Comparison of ENCODE assay signal across 10 cellular contexts in genomic region chr20:17557675-17558006, GRCh38. TPM values are rescaled to one million over a fixed set of nuclear protein-coding genes. Genes with fewer than 3 reads are reported as not detected.
DNase-seq lines count a peak whose midpoint lies in the region; ATAC-seq and TF ChIP-seq lines count a peak whose summit lies in the region.
"Had no signal": no experiment of that assay in that cellular context is flagged by ENCODE, and none has a peak within 500 bp of the region (broad histone marks: within the 10 kb centered on the region; RNA-seq: fewer than 3 reads in every experiment).

No MANE protein-coding gene starts in this region.

- H3K27me3 Mint-ChIP-seq in HFFc6 (ENCODE audit: insufficient read depth) = no peaks in the 10 kb centered on the region
- H3K27me3 Mint-ChIP-seq in naive thymus-derived CD8-positive, alpha-beta T cell = peaks cover 0 to 11% (median 0%) of the 10 kb centered on the region in 5 donors
- no peaks in the 10 kb centered on the region for H3K27me3 Mint-ChIP-seq in activated CD4-positive, alpha-beta T cell treated with anti-CD3 and anti-CD28 coated beads for 36 hours
- H3K27me3 Mint-ChIP-seq: activated naive CD4-positive, alpha-beta T cell treated with anti-CD3 and anti-CD28 coated beads, Interleukin-2, amount 50 U/mL, for 24 hours had no signal

- peaks cover 6% of the 10 kb centered on the region for H3K36me3 Mint-ChIP-seq in HFFc6 (ENCODE audit: low read depth)
- H3K36me3 Mint-ChIP-seq in naive thymus-derived CD8-positive, alpha-beta T cell = no peaks in the 10 kb centered on the region
- H3K36me3 Mint-ChIP-seq in activated CD4-positive, alpha-beta T cell treated with anti-CD3 and anti-CD28 coated beads for 36 hours (ENCODE audit: low read depth) = no peaks in the 10 kb centered on the region
- H3K36me3 Mint-ChIP-seq: activated naive CD4-positive, alpha-beta T cell treated with anti-CD3 and anti-CD28 coated beads, Interleukin-2, amount 50 U/mL, for 24 hours had no signal

- peaks cover 61% of the 10 kb centered on the region for H3K4me1 Mint-ChIP-seq in HFFc6 (ENCODE audit: low read depth)
- no peaks in the 10 kb centered on the region for H3K4me1 Mint-ChIP-seq in naive thymus-derived CD8-positive, alpha-beta T cell
- peaks cover 40% of the 10 kb centered on the region for H3K4me1 Mint-ChIP-seq in activated CD4-positive, alpha-beta T cell treated with anti-CD3 and anti-CD28 coated beads for 36 hours

- peak; percentile 81 for ATAC-seq in body of pancreas
- peak; percentile 32 for ATAC-seq in lung (ENCODE audit: insufficient read depth, low FRiP score)
- ATAC-seq in GM21515 (IDR thresholded peaks at IDR 0.05; ENCODE audit: unreplicated experiment) = no peak
- no peak for ATAC-seq in GM21576 (IDR thresholded peaks at IDR 0.05; ENCODE audit: unreplicated experiment)
- no peak for ATAC-seq in naive thymus-derived CD8-positive, alpha-beta T cell
- ATAC-seq in activated CD4-positive, alpha-beta T cell treated with anti-CD3 and anti-CD28 coated beads for 36 hours = no peak

- POLR2A ChIA-PET in naive thymus-derived CD8-positive, alpha-beta T cell (lab: Charles Lee) = no interaction called here
- POLR2A ChIA-PET in activated CD4-positive, alpha-beta T cell treated with anti-CD3 and anti-CD28 coated beads for 36 hours (lab: Charles Lee) = interaction anchor here (0.7 kb wide), 1 partner anchor 14 kb away, joined by 3 read pairs; no protein-coding TSS in a partner anchor

- H3K4me3 ChIP-seq in body of pancreas (no peak overlapping the region), lung (no peak overlapping the region)

- no peaks in the 10 kb centered on the region for H3K27me3 ChIP-seq in body of pancreas
- H3K27me3 ChIP-seq in lung (ENCODE audit: control insufficient read depth, insufficient read depth) = no peaks in the 10 kb centered on the region

- DNase-seq in A172 (ENCODE audit: low spot score) (peak; percentile 76), HFFc6 (peak; percentile 80), body of pancreas (peak; percentile 35 to 79 (median 66)), lung (ENCODE audit: low spot score) (peak; percentile 47)
- no peak for DNase-seq in naive thymus-derived CD8-positive, alpha-beta T cell
- DNase-seq in activated CD4-positive, alpha-beta T cell treated with anti-CD3 and anti-CD28 coated beads for 36 hours = no peak
- DNase-seq: Karpas-422 had no signal

- H3K9me3 Mint-ChIP-seq in HFFc6 = no peaks in the 10 kb centered on the region
- no peaks in the 10 kb centered on the region for H3K9me3 Mint-ChIP-seq in naive thymus-derived CD8-positive, alpha-beta T cell
- H3K9me3 Mint-ChIP-seq in activated CD4-positive, alpha-beta T cell treated with anti-CD3 and anti-CD28 coated beads for 36 hours (ENCODE audit: low read depth) = no peaks in the 10 kb centered on the region
- H3K9me3 Mint-ChIP-seq: activated naive CD4-positive, alpha-beta T cell treated with anti-CD3 and anti-CD28 coated beads, Interleukin-2, amount 50 U/mL, for 24 hours had no signal

- no peak for TF ChIP-seq POLR2A in body of pancreas (IDR thresholded peaks at IDR 0.05)

- H3K9me3 ChIP-seq in body of pancreas (no peaks in the 10 kb centered on the region), lung (ENCODE audit: control insufficient read depth in 2 of 2, insufficient read depth in 1 of 2, low read length in 1 of 2) (no peaks in the 10 kb centered on the region)

- no peak for TF ChIP-seq CTCF in HFFc6 (IDR thresholded peaks at IDR 0.05)
- TF ChIP-seq CTCF in body of pancreas (IDR thresholded peaks at IDR 0.05) = no peak
- TF ChIP-seq CTCF in lung (IDR thresholded peaks at IDR 0.05; ENCODE audit: control extremely low read depth, extremely low read depth) = no peak

- peak overlapping the region; percentile 98 for H3K27ac Mint-ChIP-seq in HFFc6
- no peak overlapping the region for H3K27ac Mint-ChIP-seq in naive thymus-derived CD8-positive, alpha-beta T cell
- no peak overlapping the region for H3K27ac Mint-ChIP-seq in activated CD4-positive, alpha-beta T cell treated with anti-CD3 and anti-CD28 coated beads for 36 hours

- intact Hi-C loops in body of pancreas (cut with DNase I) = no loop called here
- intact Hi-C loops in activated CD4-positive, alpha-beta T cell treated with anti-CD3 and anti-CD28 coated beads for 36 hours (cut with DNase I, micrococcal nuclease) = loop anchor here in 1 of 2 experiments (1.0 kb wide), 2 partner anchors 13 to 435 kb away; partner anchors contain the start of gene DSTN

- WGBS in body of pancreas, 2 donors = 26 to 34% methylated on average over 3 of the region's 3 CpGs
- WGBS in lung, 2 donors = 59 to 85% methylated on average over 3 of the region's 3 CpGs

- H3K4me3 Mint-ChIP-seq in HFFc6 = peak overlapping the region; percentile 86
- H3K4me3 Mint-ChIP-seq in naive thymus-derived CD8-positive, alpha-beta T cell = no peak overlapping the region
- H3K4me3 Mint-ChIP-seq in activated CD4-positive, alpha-beta T cell treated with anti-CD3 and anti-CD28 coated beads for 36 hours = no peak overlapping the region

- H3K4me1 ChIP-seq in body of pancreas (peaks cover 36% of the 10 kb centered on the region), lung (ENCODE audit: control insufficient read depth in 2 of 2, insufficient read depth in 2 of 2, low read length in 2 of 2) (peaks cover 3 to 8% of the 10 kb centered on the region in 2 donors)

- H3K36me3 ChIP-seq in body of pancreas (replicated peaks in 1 of 2; ENCODE audit: insufficient read depth in 1 of 2, low read depth in 2 of 2) (no peaks in the 10 kb centered on the region), lung (ENCODE audit: control insufficient read depth in 2 of 2, insufficient read depth in 2 of 2, low read length in 2 of 2) (no peaks in the 10 kb centered on the region)

- CTCF ChIA-PET in activated CD4-positive, alpha-beta T cell treated with anti-CD3 and anti-CD28 coated beads for 36 hours (lab: Charles Lee) = interaction anchor here (1.0 to 1.2 kb wide), 3 partner anchors 18 to 37 kb away, joined by 3 to 5 read pairs (median 3); no protein-coding TSS in a partner anchor

- H3K27ac ChIP-seq in body of pancreas (peak overlapping the region; percentile 67 to 96 (median 86)), lung (ENCODE audit: low read depth in 1 of 2, low read length in 1 of 2) (peak overlapping the region; percentile 66 to 94)

RNA-seq across cellular contexts. Expression of gene DSTN, which starts 12.2 kb away (rescaled TPM):
- 445 and 560 TPM in 2 replicates for total RNA-seq in A172 (2014; rRNA removed; shearing (Covaris generic))
- total RNA-seq in HFFc6 (2021; fragmentation: NEBNext Ultra II Directional; extraction: Animal tissue kit (Norgen Biotek cat#: 25700)) = 100 to 1,000 TPM; 497 to 624 (median 521) TPM
- 100 to 1,000 TPM; 103 to 464 TPM for total RNA-seq in body of pancreas
- total RNA-seq in lung = 100 to 1,000 TPM; 348 to 412 TPM
- 100 to 1,000 TPM; 313 to 532 TPM for polyA plus RNA-seq in lung
- 10 to 100 TPM; 28.4 to 31.9 TPM for total RNA-seq in naive thymus-derived CD8-positive, alpha-beta T cell
- polyA plus RNA-seq in naive thymus-derived CD8-positive, alpha-beta T cell = 100 to 1,000 TPM in 1 of 3 donors, 10 to 100 TPM in 2; 75.1 to 140 (median 81.6) TPM
- total RNA-seq in activated CD4-positive, alpha-beta T cell treated with anti-CD3 and anti-CD28 coated beads for 36 hours = 10 to 100 TPM; 66.2 to 68.4 TPM

RNA-seq across cellular contexts. Expression of gene BFSP1, which starts 26.5 kb away (rescaled TPM):
- total RNA-seq in A172 (2014; rRNA removed; shearing (Covaris generic)) = 8.3 and 9.7 TPM in 2 replicates
- 1 to 10 TPM; 1.2 to 2.5 (median 1.8) TPM for total RNA-seq in HFFc6 (2021; fragmentation: NEBNext Ultra II Directional; extraction: Animal tissue kit (Norgen Biotek cat#: 25700))
- total RNA-seq in body of pancreas (under 1 TPM; 0.52 to 0.99 TPM), lung (1 to 10 TPM; 1.7 to 2.8 TPM)
- 1 to 10 TPM in 1 of 2 donors, under 1 TPM in 1; 0.65 to 1.9 TPM for polyA plus RNA-seq in lung
- not detected for total RNA-seq in naive thymus-derived CD8-positive, alpha-beta T cell
- polyA plus RNA-seq in naive thymus-derived CD8-positive, alpha-beta T cell = 1 to 10 TPM in 1 of 3 donors, not detected in 2; 1.8 TPM
- under 1 TPM; 0.12 to 0.23 TPM for total RNA-seq in activated CD4-positive, alpha-beta T cell treated with anti-CD3 and anti-CD28 coated beads for 36 hours

Comparison
In these comparisons a context has a peak if more than half of its experiments do, and no peak if none do; other contexts are left out.
1. DNase-seq: peak in A172 (single experiment), HFFc6 (single experiment), body of pancreas (4 of 4) and lung (single experiment); none in naive thymus-derived CD8-positive, alpha-beta T cell (0 of 10) and activated CD4-positive, alpha-beta T cell treated with anti-CD3 and anti-CD28 coated beads for 36 hours (single experiment).
2. ATAC-seq: peak in body of pancreas (single experiment) and lung (single experiment); none in GM21515 (single experiment), GM21576 (single experiment), naive thymus-derived CD8-positive, alpha-beta T cell (0 of 2) and activated CD4-positive, alpha-beta T cell treated with anti-CD3 and anti-CD28 coated beads for 36 hours (single experiment).